Comparison of ENCODE assay signal across 16 cellular contexts in the genomic region with DNA sequence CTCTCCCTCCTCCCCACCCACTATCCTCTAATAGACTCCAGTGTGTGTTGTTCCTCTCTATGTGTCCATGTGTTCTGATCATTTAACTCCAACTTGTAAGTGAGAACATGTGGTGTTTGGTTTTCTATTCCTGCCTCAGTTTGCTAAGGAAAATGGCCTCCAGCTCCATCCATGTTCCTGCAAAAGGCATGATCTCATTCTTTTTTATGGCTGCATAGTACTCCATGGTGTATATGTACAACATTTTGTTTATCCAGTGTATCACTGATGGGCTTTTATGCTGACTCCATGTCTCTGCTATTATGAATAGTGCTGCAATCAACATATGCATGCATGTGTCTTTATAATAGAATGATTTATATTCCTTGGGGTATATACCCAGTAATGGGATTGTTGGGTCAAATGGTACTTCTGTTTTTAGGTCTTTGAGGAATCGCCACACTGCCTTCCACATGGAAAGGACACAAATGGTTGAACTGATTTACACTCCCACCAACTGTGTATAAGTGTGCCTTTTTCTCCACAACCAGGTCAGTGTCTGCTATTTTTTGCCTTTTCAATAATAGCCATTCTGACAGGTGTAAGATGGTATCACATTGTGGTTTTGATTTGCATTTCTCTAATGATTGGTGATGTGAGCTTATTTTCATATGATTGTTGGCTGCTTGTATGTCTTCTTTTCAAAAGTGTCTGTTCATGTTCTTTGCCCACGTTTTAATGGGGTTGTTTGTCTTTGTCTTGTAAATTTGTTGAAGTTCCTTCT.
DNase-seq lines count a peak whose midpoint lies in the region; ATAC-seq and TF ChIP-seq lines count a peak whose summit lies in the region.
"Had no signal": no experiment of that assay in that cellular context is flagged by ENCODE, and none has a peak within 500 bp of the region (broad histone marks: within the 10 kb centered on the region; RNA-seq: fewer than 3 reads in every experiment).

No MANE protein-coding gene starts in this region.

- no TSS peak for BruUV-seq in Calu3 (replicated peaks; lab: Mats Ljungman, UMichigan)

- DNase-seq in Calu3: no peak
- DNase-seq in SJSA1 (ENCODE audit: low read depth in 1 of 2, low spot score in 2 of 2): no peak
- no peak for DNase-seq in activated effector memory CD4-positive, alpha-beta T cell treated with Interleukin-2 at 50 U/mL for 16 hours
- no peak for DNase-seq in NCI-H1417 treated with DMSO at 0.1 percent for 48 hours (lab: John Stamatoyannopoulos, UW)
- DNase-seq: Caco-2; CD4-positive, CD25-positive, alpha-beta regulatory T cell; KG1; NCI-H1048; NCI-H2081 treated with DMSO at 0.1 percent for 48 hours; NCI-H510A; SW 1271 had no signal

- intact Hi-C loops in Calu3 (cut with micrococcal nuclease; ENCODE audit: unreplicated experiment): no loop called here

- CTCF ChIA-PET in Calu3 (lab: Charles Lee): no interaction called here
- CTCF ChIA-PET in HEK293 (lab: Yijun Ruan, JAX): interaction anchor here (1.0 kb wide), 1 partner anchor 26 kb away, joined by 4 read pairs; no protein-coding TSS in a partner anchor

- no peak overlapping the region for H3K4me3 Mint-ChIP-seq in Calu3 (ENCODE audit: low read depth, unreplicated experiment)
- H3K4me3 Mint-ChIP-seq: B cell; CD4-positive, CD25-positive, alpha-beta regulatory T cell had no signal

- POLR2A ChIA-PET in HEK293 (lab: Yijun Ruan, JAX): no interaction called here

- no peak overlapping the region for H3K9ac ChIP-seq in subcutaneous abdominal adipose tissue (ENCODE audit: low read length in 5 of 5)

- H3K27me3 ChIP-seq in SJSA1 (replicated peaks): no peaks in the 10 kb centered on the region
- no peaks in the 10 kb centered on the region for H3K27me3 ChIP-seq in subcutaneous abdominal adipose tissue (ENCODE audit: control insufficient read depth in 5 of 5, insufficient read depth in 4 of 5, low read length in 5 of 5)

- H3K36me3 Mint-ChIP-seq in Calu3 (ENCODE audit: insufficient read depth, unreplicated experiment): no peaks in the 10 kb centered on the region
- H3K36me3 Mint-ChIP-seq: CD4-positive, CD25-positive, alpha-beta regulatory T cell had no signal

- no peaks in the 10 kb centered on the region for H3K4me1 ChIP-seq in HEK293 (ENCODE audit: control insufficient read depth, insufficient read depth, low read length)
- peaks cover 49% of the 10 kb centered on the region for H3K4me1 ChIP-seq in SJSA1 (replicated peaks)
- peaks cover 3 to 36% (median 25%) of the 10 kb centered on the region in 5 donors for H3K4me1 ChIP-seq in subcutaneous abdominal adipose tissue (ENCODE audit: control insufficient read depth in 5 of 5, insufficient read depth in 5 of 5, low read length in 5 of 5)
- H3K4me1 ChIP-seq: HAP-1 had no signal

- H3K36me3 ChIP-seq in HEK293 (ENCODE audit: control insufficient read depth in 2 of 2, insufficient read depth in 1 of 2, low read length in 2 of 2): no peaks in the 10 kb centered on the region
- H3K36me3 ChIP-seq in SJSA1: no peaks in the 10 kb centered on the region
- no peaks in the 10 kb centered on the region for H3K36me3 ChIP-seq in subcutaneous abdominal adipose tissue (ENCODE audit: control insufficient read depth in 5 of 5, insufficient read depth in 5 of 5, low read length in 5 of 5)
- H3K36me3 ChIP-seq: HAP-1 had no signal

- H3K27ac Mint-ChIP-seq in Calu3 (ENCODE audit: unreplicated experiment): peak overlapping the region; percentile 23
- H3K27ac Mint-ChIP-seq: B cell; CD4-positive, CD25-positive, alpha-beta regulatory T cell had no signal

- H3K27me3 Mint-ChIP-seq in Calu3 (ENCODE audit: unreplicated experiment): no peaks in the 10 kb centered on the region

- peaks cover 2% of the 10 kb centered on the region for H3K9me3 Mint-ChIP-seq in Calu3 (ENCODE audit: low read depth, unreplicated experiment)
- H3K9me3 Mint-ChIP-seq: CD4-positive, CD25-positive, alpha-beta regulatory T cell had no signal

- H3K9me3 ChIP-seq in HEK293 (ENCODE audit: control insufficient read depth, insufficient read depth, low read depth, low read length) (no peaks in the 10 kb centered on the region), SJSA1 (replicated peaks) (peaks cover 3% of the 10 kb centered on the region; the same call in 1 of the 2 replicates), subcutaneous abdominal adipose tissue (ENCODE audit: control insufficient read depth in 5 of 5, low read length in 5 of 5) (no peaks in the 10 kb centered on the region)
- H3K9me3 ChIP-seq: Caco-2, HAP-1 had no signal

- TF ChIP-seq CTCF in Calu3 (IDR thresholded peaks at IDR 0.05; ENCODE audit: unreplicated experiment) (no peak), HEK293 (tag by site-specific recombination; IDR thresholded peaks at IDR 0.05) (no peak)

- H3K4me3 ChIP-seq in HEK293 (ENCODE audit: low read depth, low read length) (no peak overlapping the region), SJSA1 (no peak overlapping the region), subcutaneous abdominal adipose tissue (ENCODE audit: low read depth in 1 of 5, low read length in 5 of 5) (no peak overlapping the region)
- H3K4me3 ChIP-seq: HAP-1 had no signal

- H3K27ac ChIP-seq in HEK293 (ENCODE audit: extremely low read depth, low read depth, low read length) (no peak overlapping the region), SJSA1 (peak overlapping the region; percentile 97), subcutaneous abdominal adipose tissue (ENCODE audit: low read depth, low read length) (peak overlapping the region; percentile 67)

- ATAC-seq in HG03460 (IDR thresholded peaks at IDR 0.05; ENCODE audit: unreplicated experiment): no peak

- H3K4me1 Mint-ChIP-seq in Calu3 (ENCODE audit: low read depth, unreplicated experiment): peaks cover 19% of the 10 kb centered on the region
- H3K4me1 Mint-ChIP-seq: CD4-positive, CD25-positive, alpha-beta regulatory T cell had no signal

TF ChIP-seq in HEK293, 187 proteins besides CTCF, POLR2A, EP300 and RAD21:
- TF ChIP-seq ZNF146 (tag by site-specific recombination; IDR thresholded peaks at IDR 0.05) (peak; percentile 79), OSR2 (tag by site-specific recombination; IDR thresholded peaks at IDR 0.05) (no peak)
